8 cellular contexts compared by ENCODE assay signal in genomic region chr20:21396921-21397340, GRCh38. TPM values are rescaled to one million over a fixed set of nuclear protein-coding genes. Genes with fewer than 3 reads are reported as not detected.
DNase-seq lines count a peak whose midpoint lies in the region; TF ChIP-seq lines count a peak whose summit lies in the region.

No MANE protein-coding gene starts in this region.

- no CpG with 5 or more reads among the region's 62 CpGs for WGBS in neuronal stem cell (ENCODE audit: extremely low coverage in 2 of 2, insufficient read length in 2 of 2, insufficient replicate concordance in 1 of 2), 2 donors

- H3K9me3 ChIP-seq in neuronal stem cell (replicated peaks in 1 of 2; ENCODE audit: control insufficient read depth in 2 of 2, insufficient read depth in 1 of 2, low read depth in 1 of 2, low read length in 2 of 2), result no peaks in the 10 kb centered on the region

- H3K9ac ChIP-seq in neuronal stem cell (ENCODE audit: low read depth, low read length, poor library complexity), result no peak overlapping the region

- H3K27me3 ChIP-seq in neuronal stem cell (ENCODE audit: control insufficient read depth in 3 of 3, insufficient read depth in 3 of 3, low read depth in 1 of 3, low read length in 3 of 3), result peaks cover 26 to 100% (median 55%) of the 10 kb centered on the region in 3 experiments

- H3K4me1 ChIP-seq in neuronal stem cell (ENCODE audit: control insufficient read depth in 2 of 2, insufficient read depth in 1 of 2, low read depth in 1 of 2, low read length in 2 of 2), result no peaks in the 10 kb centered on the region

- H2BK120ac ChIP-seq in neuronal stem cell (ENCODE audit: low read depth, low read length), result no peak overlapping the region

- H2AK5ac ChIP-seq in neuronal stem cell (ENCODE audit: low read depth, low read length), result no peak overlapping the region

- no peak overlapping the region for H4K8ac ChIP-seq in neuronal stem cell (ENCODE audit: low read depth, low read length)

- no peak overlapping the region for H2BK5ac ChIP-seq in neuronal stem cell (ENCODE audit: low read length)

- peak overlapping the region; percentile 31 for H3K23ac ChIP-seq in neuronal stem cell (ENCODE audit: low read depth, low read length, poor library complexity)

- H3K27ac ChIP-seq in neuronal stem cell (replicated peaks; ENCODE audit: low read length), result no peak overlapping the region

- H2BK12ac ChIP-seq in neuronal stem cell (ENCODE audit: low read length), result peak overlapping the region; percentile 84

- no peak overlapping the region for H4K91ac ChIP-seq in neuronal stem cell (ENCODE audit: low read depth, low read length, poor library complexity)

- no peak overlapping the region for H2BK15ac ChIP-seq in neuronal stem cell (ENCODE audit: low read length)

- no peak for TF ChIP-seq EP300 in Ishikawa (IDR thresholded peaks at IDR 0.05; ENCODE audit: borderline replicate concordance)

- H3K4me2 ChIP-seq in neuronal stem cell (ENCODE audit: insufficient read depth, low read length, poor library complexity, severe bottlenecking), result peak overlapping the region; percentile 62

- no peaks in the 10 kb centered on the region for H3K36me3 ChIP-seq in neuronal stem cell (replicated peaks in 1 of 2; ENCODE audit: control insufficient read depth in 2 of 2, insufficient read depth in 2 of 2, low read length in 2 of 2)

- H2AFZ ChIP-seq in neuronal stem cell (ENCODE audit: low read length), result peak overlapping the region; percentile 93

- peak overlapping the region in 1 of 2 donors; percentile 16 for H3K4me3 ChIP-seq in neuronal stem cell (ENCODE audit: low read length in 2 of 2)

- TF ChIP-seq RAD21 in Ishikawa (IDR thresholded peaks at IDR 0.05; ENCODE audit: low read depth), result no peak

- no peaks in the 10 kb centered on the region for H3K79me1 ChIP-seq in neuronal stem cell (ENCODE audit: low read depth, low read length)

- peak; percentile 54 for DNase-seq in NCI-H146 (lab: John Stamatoyannopoulos, UW)
- no peak for DNase-seq in NCI-H146 treated with DMSO at 0.1 percent for 48 hours (lab: John Stamatoyannopoulos, UW; ENCODE audit: unreplicated experiment)
- peak; percentile 64 for DNase-seq in ecto neural progenitor cell (ENCODE audit: low spot score)
- no peak for DNase-seq in neuronal stem cell (ENCODE audit: low spot score)
- no peak for DNase-seq in AG08396 (ENCODE audit: low spot score)
- DNase-seq in GM19240 (ENCODE audit: insufficient read length, low spot score), result no peak
- no peak for DNase-seq in NCI-H128 (lab: John Stamatoyannopoulos, UW; ENCODE audit: unreplicated experiment)

- peak overlapping the region; percentile 56 for H3K14ac ChIP-seq in neuronal stem cell (ENCODE audit: low read length)

- H3K18ac ChIP-seq in neuronal stem cell (ENCODE audit: low read length), result peak overlapping the region; percentile 74

- H3K4ac ChIP-seq in neuronal stem cell (ENCODE audit: low read length), result no peak overlapping the region

TF ChIP-seq in Ishikawa, 13 proteins besides CTCF, POLR2A, EP300 and RAD21:
- no peak for TF ChIP-seq TAF1 (IDR thresholded peaks at IDR 0.05; ENCODE audit: low read depth)
- TF ChIP-seq FOXM1 (IDR thresholded peaks at IDR 0.05; ENCODE audit: borderline replicate concordance, low read depth), result no peak
- no peak for TF ChIP-seq USF1 (IDR thresholded peaks at IDR 0.05)
- no peak for TF ChIP-seq CREB1 (IDR thresholded peaks at IDR 0.05; ENCODE audit: low read depth)
- no peak for TF ChIP-seq ZBTB7A (IDR thresholded peaks at IDR 0.05; ENCODE audit: low read depth)
- peak; percentile 47; the same call in 1 of the 2 replicates for TF ChIP-seq MAX (IDR thresholded peaks at IDR 0.05)

RNA-seq across cellular contexts. Expression of gene NKX2-4, which starts 0.4 kb away (rescaled TPM):
- polyA plus RNA-seq in neuronal stem cell (2013, experiment 1 of 2), result not detected
- polyA plus RNA-seq in neuronal stem cell (2013, experiment 2 of 2), result not detected

Comparison
In these comparisons a context has a peak if more than half of its experiments do, and no peak if none do; other contexts are left out.
1. DNase-seq: peak in NCI-H146 (single experiment) and ecto neural progenitor cell (single experiment); none in NCI-H146 treated with DMSO at 0.1 percent for 48 hours (single experiment), neuronal stem cell (single experiment), AG08396 (single experiment), GM19240 (single experiment) and NCI-H128 (single experiment).